ENCODE assay signal across 1 cellular context in the genomic region with DNA sequence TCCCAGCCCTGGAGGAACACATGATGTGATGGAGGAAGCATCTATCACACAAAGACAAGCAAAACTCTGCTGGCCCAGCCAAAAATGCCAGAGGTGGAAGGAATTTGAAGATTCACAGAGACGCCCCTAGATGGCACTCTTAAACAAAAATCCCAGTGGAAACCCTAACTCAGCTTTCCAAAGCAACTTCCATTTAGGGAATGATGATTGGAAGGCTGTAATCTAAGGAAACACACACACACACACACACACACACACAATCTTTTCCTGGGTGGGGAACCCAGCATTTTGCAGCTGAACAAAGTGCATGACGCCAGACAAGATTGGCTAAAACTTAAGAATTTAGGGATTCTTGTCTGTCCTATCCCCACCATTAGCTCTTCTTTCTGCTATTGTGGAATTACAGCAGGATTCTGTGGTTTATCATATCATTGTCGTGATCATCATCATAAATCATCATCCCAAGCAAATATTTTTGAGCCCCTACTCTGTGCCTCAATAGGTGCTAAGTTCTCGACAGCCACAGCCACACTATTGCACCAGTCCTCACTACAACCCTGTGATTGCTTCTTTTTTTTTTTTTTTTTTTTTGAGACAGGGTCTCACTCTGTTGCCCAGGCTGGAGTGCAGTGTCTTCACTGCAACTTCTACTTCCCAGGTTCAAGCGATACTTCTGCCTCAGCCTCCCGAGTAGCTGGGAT.
TF ChIP-seq lines count a peak whose summit lies in the region.

No MANE protein-coding gene starts in this region.

TF ChIP-seq in endothelial cell of umbilical vein, 7 proteins besides CTCF, POLR2A, EP300 and RAD21 (continued from another document):
- TF ChIP-seq JUN (IDR thresholded peaks at IDR 0.05; ENCODE audit: borderline replicate concordance, insufficient read depth, insufficient read length, low read depth) (no peak), GATA2 (IDR thresholded peaks at IDR 0.05; ENCODE audit: insufficient read depth, insufficient read length, low read depth, low read length) (no peak), MYC (IDR thresholded peaks at IDR 0.05; ENCODE audit: low read depth, low read length) (no peak), POLR2AphosphoS5 (IDR thresholded peaks at IDR 0.05; ENCODE audit: insufficient read depth, low read depth, low read length) (no peak)
